ENCODE assay signal across 1 cellular context in genomic region chr16:64343061-64343819, GRCh38.
TF ChIP-seq lines count a peak whose summit lies in the region.

No MANE protein-coding gene starts in this region.

TF ChIP-seq in GM23338, 12 proteins besides CTCF, POLR2A, EP300 and RAD21 (continued from another document):
- TF ChIP-seq ETS1 (IDR thresholded peaks at IDR 0.05) = no peak
- no peak for TF ChIP-seq EZH2phosphoT487 (IDR thresholded peaks at IDR 0.05; ENCODE audit: unreplicated experiment)
- TF ChIP-seq ZNF331 (CRISPR knock-in tag; IDR thresholded peaks at IDR 0.05; ENCODE audit: low read depth) = no peak
- no peak for TF ChIP-seq CREB1 (CRISPR knock-in tag; IDR thresholded peaks at IDR 0.05; ENCODE audit: low read depth)
- no peak for TF ChIP-seq REST (IDR thresholded peaks at IDR 0.05; ENCODE audit: unreplicated experiment)
- TF ChIP-seq EZH2 (IDR thresholded peaks at IDR 0.05; ENCODE audit: low read depth, unreplicated experiment) = no peak
- no peak for TF ChIP-seq NANOG (IDR thresholded peaks at IDR 0.05; ENCODE audit: borderline replicate concordance)
- no peak for TF ChIP-seq ZNF114 (CRISPR knock-in tag; IDR thresholded peaks at IDR 0.05)
TF ChIP-seq in GM23338: peak in this region for 0.
